1 cellular context compared by ENCODE assay signal in the genomic region with DNA sequence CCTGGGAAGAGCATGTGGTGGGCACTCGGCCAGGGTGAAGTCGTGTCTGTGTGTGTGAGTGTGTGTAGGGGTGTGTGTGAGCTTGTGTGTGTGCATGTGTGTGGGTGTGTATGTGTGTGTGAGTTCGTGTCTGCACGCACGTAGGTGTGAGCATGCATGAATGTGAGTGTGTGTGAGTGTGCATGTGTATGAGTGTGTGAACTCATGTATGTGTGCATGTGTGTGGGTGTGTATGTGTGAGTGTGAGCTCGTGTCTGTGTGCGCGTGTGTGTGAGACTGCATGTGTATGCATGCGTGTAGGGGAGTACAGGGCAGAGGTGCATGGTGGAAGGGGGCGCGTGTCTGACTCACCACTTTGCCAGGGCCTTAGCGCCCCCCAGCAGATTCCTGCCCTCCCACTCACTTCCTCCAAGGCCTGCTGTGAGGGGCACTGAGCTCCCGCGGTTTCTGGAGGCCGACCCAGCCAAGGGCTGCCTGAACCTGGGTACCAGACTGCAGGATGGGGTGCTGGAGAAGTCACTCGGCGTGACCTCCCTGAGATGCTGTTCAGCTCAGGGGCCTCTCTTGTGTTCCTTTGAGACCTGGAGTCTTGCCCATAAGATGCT.
TF ChIP-seq lines count a peak whose summit lies in the region.

No MANE protein-coding gene starts in this region.

TF ChIP-seq in GM12878, 131 proteins besides CTCF, POLR2A, EP300 and RAD21 (continued from another document):
- TF ChIP-seq, protein P1, sequence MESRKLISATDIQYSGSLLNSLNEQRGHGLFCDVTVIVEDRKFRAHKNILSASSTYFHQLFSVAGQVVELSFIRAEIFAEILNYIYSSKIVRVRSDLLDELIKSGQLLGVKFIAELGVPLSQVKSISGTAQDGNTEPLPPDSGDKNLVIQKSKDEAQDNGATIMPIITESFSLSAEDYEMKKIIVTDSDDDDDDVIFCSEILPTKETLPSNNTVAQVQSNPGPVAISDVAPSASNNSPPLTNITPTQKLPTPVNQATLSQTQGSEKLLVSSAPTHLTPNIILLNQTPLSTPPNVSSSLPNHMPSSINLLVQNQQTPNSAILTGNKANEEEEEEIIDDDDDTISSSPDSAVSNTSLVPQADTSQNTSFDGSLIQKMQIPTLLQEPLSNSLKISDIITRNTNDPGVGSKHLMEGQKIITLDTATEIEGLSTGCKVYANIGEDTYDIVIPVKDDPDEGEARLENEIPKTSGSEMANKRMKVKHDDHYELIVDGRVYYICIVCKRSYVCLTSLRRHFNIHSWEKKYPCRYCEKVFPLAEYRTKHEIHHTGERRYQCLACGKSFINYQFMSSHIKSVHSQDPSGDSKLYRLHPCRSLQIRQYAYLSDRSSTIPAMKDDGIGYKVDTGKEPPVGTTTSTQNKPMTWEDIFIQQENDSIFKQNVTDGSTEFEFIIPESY (IDR thresholded peaks at IDR 0.05) = 0 out of 2 replicates have a peak, but pooled peaks have one; percentile 22
- TF ChIP-seq, protein P2, sequence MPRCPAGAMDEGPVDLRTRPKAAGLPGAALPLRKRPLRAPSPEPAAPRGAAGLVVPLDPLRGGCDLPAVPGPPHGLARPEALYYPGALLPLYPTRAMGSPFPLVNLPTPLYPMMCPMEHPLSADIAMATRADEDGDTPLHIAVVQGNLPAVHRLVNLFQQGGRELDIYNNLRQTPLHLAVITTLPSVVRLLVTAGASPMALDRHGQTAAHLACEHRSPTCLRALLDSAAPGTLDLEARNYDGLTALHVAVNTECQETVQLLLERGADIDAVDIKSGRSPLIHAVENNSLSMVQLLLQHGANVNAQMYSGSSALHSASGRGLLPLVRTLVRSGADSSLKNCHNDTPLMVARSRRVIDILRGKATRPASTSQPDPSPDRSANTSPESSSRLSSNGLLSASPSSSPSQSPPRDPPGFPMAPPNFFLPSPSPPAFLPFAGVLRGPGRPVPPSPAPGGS (IDR thresholded peaks at IDR 0.05; ENCODE audit: borderline replicate concordance, insufficient read depth, low read depth, low read length, poor library complexity, severe bottlenecking) = peak; percentile 98
